ENCODE assay signal across 21 cellular contexts in genomic region chr4:2409381-2409783, GRCh38. TPM values are rescaled to one million over a fixed set of nuclear protein-coding genes. Genes with fewer than 3 reads are reported as not detected.
A peak's percentile ranks its signal among the peaks of the same experiment; 100 is the strongest.
DNase-seq lines count a peak whose midpoint lies in the region; FAIRE-seq and TF ChIP-seq lines count a peak whose summit lies in the region.
"Had no signal": no experiment of that assay in that cellular context is flagged by ENCODE, and none has a peak within 500 bp of the region (broad histone marks: within the 10 kb centered on the region; RNA-seq: fewer than 3 reads in every experiment).

No MANE protein-coding gene starts in this region.

- 0 out of 2 replicates have a peak, but pooled peaks cover 2% of the 10 kb centered on the region for H3K4me1 ChIP-seq in HEK293 (ENCODE audit: control insufficient read depth, insufficient read depth, low read length)
- peaks cover 10 to 30% (median 21%) of the 10 kb centered on the region in 4 experiments for H3K4me1 ChIP-seq in H1 (replicated peaks in 1 of 4; ENCODE audit: control insufficient read depth in 3 of 4, insufficient read depth in 4 of 4, low read length in 3 of 4)
- H3K4me1 ChIP-seq in osteoblast (ENCODE audit: insufficient read depth, low read length), result peaks cover 17% of the 10 kb centered on the region
- H3K4me1 ChIP-seq in transverse colon, result peaks cover 21 to 37% (median 30%) of the 10 kb centered on the region in 4 donors
- H3K4me1 ChIP-seq: BE2C had no signal

- H3K14ac ChIP-seq in H1 (ENCODE audit: insufficient read length), result no peak overlapping the region

- intact Hi-C loops in activated T-helper 1 cell treated with anti-CD3 and anti-CD28 coated beads, Interleukin-12 subunit alpha, Interleukin-12 subunit beta, Interleukin-2, Interleukin-4 antibody, amounts not matched to agents 30 ng/mL and 10 ng/mL and 1 ng/mL, durations not matched to agents 14 hours and 24 hours and 36 hours (cut with micrococcal nuclease), result no loop called here
- intact Hi-C loops in transverse colon (cut with DNase I; ENCODE audit: low total_unique reads), result no loop called here

- H3K4me3 ChIP-seq in HEK293 (ENCODE audit: low read depth, low read length), result no peak overlapping the region
- H3K4me3 ChIP-seq in H1 (ENCODE audit: extremely low read depth in 1 of 4, insufficient read depth in 2 of 4, low read depth in 3 of 4, low read length in 4 of 4), result no peak overlapping the region
- no peak overlapping the region for H3K4me3 ChIP-seq in osteoblast (ENCODE audit: insufficient read depth, low read length)
- H3K4me3 ChIP-seq in transverse colon, result no peak overlapping the region
- H3K4me3 ChIP-seq: A549, GM23338 had no signal

- CTCF ChIA-PET in HEK293 (lab: Yijun Ruan, JAX) (no interaction called here), RWPE1 (lab: Yijun Ruan, JAX) (no interaction called here), H1 (lab: Charles Lee; ENCODE audit: partially characterized antibody) (interaction anchor here (1.1 to 1.5 kb wide), 3 partner anchors 11 to 31 kb away, joined by 3 to 5 read pairs (median 3); no protein-coding TSS in a partner anchor)

- H3K27ac ChIP-seq in HEK293 (ENCODE audit: extremely low read depth, low read depth, low read length) (no peak overlapping the region), RWPE1 (peak overlapping the region; percentile 10; the same call in 1 of the 2 replicates), H1 (ENCODE audit: low read depth, low read length) (no peak overlapping the region; the same call in 1 of the 2 replicates), osteoblast (ENCODE audit: low read depth, low read length) (no peak overlapping the region), transverse colon (no peak overlapping the region)
- H3K27ac ChIP-seq: HL-60 had no signal

- no peak overlapping the region for H2BK20ac ChIP-seq in H1 (ENCODE audit: low read length)

- no peaks in the 10 kb centered on the region for H3K9me3 Mint-ChIP-seq in activated T-helper 1 cell treated with anti-CD3 and anti-CD28 coated beads, Interleukin-12 subunit alpha, Interleukin-12 subunit beta, Interleukin-2, Interleukin-4 antibody, amounts not matched to agents 30 ng/mL and 10 ng/mL and 1 ng/mL, durations not matched to agents 14 hours and 24 hours and 36 hours
- H3K9me3 Mint-ChIP-seq in endothelial cell (ENCODE audit: unreplicated experiment), result no peaks in the 10 kb centered on the region
- H3K9me3 Mint-ChIP-seq: GM23338 had no signal

- no peak for TF ChIP-seq RAD21 in H1 (IDR thresholded peaks at IDR 0.05 in 1 of 2, conservative IDR thresholded peaks at IDR 0.05 in 1 of 2; ENCODE audit: low read depth in 2 of 2, low read length in 2 of 2)

- in situ Hi-C loops in transverse colon (cut with MboI; ENCODE audit: low pct_ligation_motif_present in 1 of 4, low pct_unique_long_range_greater_than_20kb in 1 of 4, low sequenced_read_pairs in 3 of 4), result loop anchor here in 1 of 4 donors (25.0 kb wide), 1 partner anchor 172 kb away; the partner anchor contains the start of genes HAUS3 and POLN

- no peak overlapping the region for H4K5ac ChIP-seq in H1 (ENCODE audit: insufficient read length, low read depth, low read length)

- no peak overlapping the region; the same call in 1 of the 2 replicates for H3K18ac ChIP-seq in H1 (ENCODE audit: extremely low read depth, low read length)

- H3K4me3 Mint-ChIP-seq in activated T-helper 1 cell treated with anti-CD3 and anti-CD28 coated beads, Interleukin-12 subunit alpha, Interleukin-12 subunit beta, Interleukin-2, Interleukin-4 antibody, amounts not matched to agents 30 ng/mL and 10 ng/mL and 1 ng/mL, durations not matched to agents 14 hours and 24 hours and 36 hours, result no peak overlapping the region
- H3K4me3 Mint-ChIP-seq in endothelial cell (ENCODE audit: unreplicated experiment), result no peak overlapping the region
- H3K4me3 Mint-ChIP-seq: GM23338 had no signal

- H3K27ac Mint-ChIP-seq in activated T-helper 1 cell treated with anti-CD3 and anti-CD28 coated beads, Interleukin-12 subunit alpha, Interleukin-12 subunit beta, Interleukin-2, Interleukin-4 antibody, amounts not matched to agents 30 ng/mL and 10 ng/mL and 1 ng/mL, durations not matched to agents 14 hours and 24 hours and 36 hours, result no peak overlapping the region
- no peak overlapping the region for H3K27ac Mint-ChIP-seq in endothelial cell (ENCODE audit: unreplicated experiment)
- H3K27ac Mint-ChIP-seq: GM23338 had no signal

- H3K36me3 ChIP-seq in HEK293 (ENCODE audit: control insufficient read depth in 2 of 2, insufficient read depth in 1 of 2, low read length in 2 of 2) (no peaks in the 10 kb centered on the region), H1 (ENCODE audit: control insufficient read depth in 2 of 4, insufficient read depth in 4 of 4, low read length in 3 of 4) (no peaks in the 10 kb centered on the region), osteoblast (ENCODE audit: insufficient read depth, low read length) (no peaks in the 10 kb centered on the region), transverse colon (no peaks in the 10 kb centered on the region)
- H3K36me3 ChIP-seq: BE2C had no signal

- peaks cover 6% of the 10 kb centered on the region; the same call in 1 of the 2 replicates for H3K79me1 ChIP-seq in H1 (ENCODE audit: low read depth, low read length)

- no peak overlapping the region for H3K56ac ChIP-seq in H1 (replicated peaks; ENCODE audit: insufficient read length, low read depth, low read length)

- no peak for DNase-seq in RWPE1 (ENCODE audit: low spot score)
- DNase-seq in H1 (ENCODE audit: low read depth in 1 of 2, low spot score in 2 of 2), result no peak
- DNase-seq in osteoblast (ENCODE audit: insufficient read length, low spot score, missing footprints), result peak; percentile 77
- DNase-seq in activated T-helper 1 cell treated with anti-CD3 and anti-CD28 coated beads, Interleukin-12 subunit alpha, Interleukin-12 subunit beta, Interleukin-2, Interleukin-4 antibody, amounts not matched to agents 30 ng/mL and 10 ng/mL and 1 ng/mL, durations not matched to agents 14 hours and 24 hours and 36 hours (ENCODE audit: low spot score), result no peak
- DNase-seq in endothelial cell (ENCODE audit: low spot score), result no peak
- no peak for DNase-seq in transverse colon
- DNase-seq: BE2C, EL, GF-D8, HCEC 1CT, KBM-7, MM.1S, NCI-H1417 treated with DMSO at 0.1 percent for 48 hours, NCI-H187, NCI-H510A had no signal

- H3K79me2 ChIP-seq in H1 (ENCODE audit: control insufficient read depth in 1 of 2, insufficient read depth in 2 of 2, low read length in 2 of 2) (no peaks in the 10 kb centered on the region), osteoblast (ENCODE audit: insufficient read depth, low read length) (no peaks in the 10 kb centered on the region)

- H3K27me3 ChIP-seq in H1 (replicated peaks in 1 of 4; ENCODE audit: control insufficient read depth in 3 of 4, extremely low read depth in 1 of 4, insufficient read depth in 3 of 4, low read length in 3 of 4), result peaks cover 0 to 10% (median 2%) of the 10 kb centered on the region in 4 experiments; a peak in 5 of 7 replicates
- no peaks in the 10 kb centered on the region for H3K27me3 ChIP-seq in osteoblast (ENCODE audit: insufficient read depth, low read length)
- no peaks in the 10 kb centered on the region for H3K27me3 ChIP-seq in transverse colon
- H3K27me3 ChIP-seq: BE2C had no signal

- H3K9me3 ChIP-seq in HEK293 (ENCODE audit: control insufficient read depth, insufficient read depth, low read depth, low read length) (no peaks in the 10 kb centered on the region), H1 (ENCODE audit: insufficient read depth in 2 of 2, low read depth in 1 of 2, low read length in 1 of 2) (no peaks in the 10 kb centered on the region), osteoblast (ENCODE audit: low read depth, low read length) (no peaks in the 10 kb centered on the region), transverse colon (no peaks in the 10 kb centered on the region)
- H3K9me3 ChIP-seq: A549, BE2C had no signal

- peaks cover 6% of the 10 kb centered on the region for H3K23me2 ChIP-seq in H1 (ENCODE audit: low read depth, low read length)

- H2BK15ac ChIP-seq in H1 (ENCODE audit: low read length), result no peak overlapping the region

- no peak overlapping the region for H4K91ac ChIP-seq in H1 (replicated peaks; ENCODE audit: insufficient read length, low read length)

- no peak for TF ChIP-seq POLR2A in H1 (IDR thresholded peaks at IDR 0.05; ENCODE audit: control extremely low read depth in 1 of 2, low read depth in 2 of 2, low read length in 2 of 2)
- no peak for TF ChIP-seq POLR2A in transverse colon (IDR thresholded peaks at IDR 0.05)

- FAIRE-seq in H1 (lab: Jason Lieb, UNC), result no peak
- FAIRE-seq: A549, HepG2 had no signal

- POLR2A ChIA-PET in HEK293 (lab: Yijun Ruan, JAX), result no interaction called here
- POLR2A ChIA-PET in RWPE1 (lab: Yijun Ruan, JAX; ENCODE audit: low non-redundant PET), result no interaction called here
- POLR2A ChIA-PET in H1 (lab: Charles Lee; ENCODE audit: partially characterized antibody), result interaction anchor here (1.0 to 1.4 kb wide), 2 partner anchors 10 kb away, joined by 4 to 5 read pairs; partner anchors contain the start of genes CFAP99 and ZFYVE28

- TF ChIP-seq CTCF in HEK293 (tag by site-specific recombination; IDR thresholded peaks at IDR 0.05), result no peak
- no peak for TF ChIP-seq CTCF in RWPE1 (conservative IDR thresholded peaks at IDR 0.05; ENCODE audit: low read depth)
- TF ChIP-seq CTCF in H1 (IDR thresholded peaks at IDR 0.05; ENCODE audit: control extremely low read depth in 1 of 3, insufficient read depth in 1 of 3, low read depth in 1 of 3, low read length in 3 of 3), result no peak
- no peak for TF ChIP-seq CTCF in osteoblast (IDR thresholded peaks at IDR 0.05; ENCODE audit: extremely low read depth, low read depth, low read length)
- TF ChIP-seq CTCF in endothelial cell (IDR thresholded peaks at IDR 0.05; ENCODE audit: unreplicated experiment), result no peak
- TF ChIP-seq CTCF in transverse colon (IDR thresholded peaks at IDR 0.05), result no peak

- H2AFZ ChIP-seq in H1 (ENCODE audit: low read length) (no peak overlapping the region), osteoblast (ENCODE audit: low read length) (no peak overlapping the region)
- H2AFZ ChIP-seq: GM23338 had no signal

- H4K20me1 ChIP-seq in H1 (replicated peaks in 1 of 2; ENCODE audit: control insufficient read depth in 1 of 2, insufficient read depth in 2 of 2, low read length in 2 of 2), result no peaks in the 10 kb centered on the region
- H4K20me1 ChIP-seq in osteoblast (ENCODE audit: insufficient read depth, low read length), result no peaks in the 10 kb centered on the region

- H2BK12ac ChIP-seq in H1 (ENCODE audit: low read depth, low read length), result peak overlapping the region; percentile 60; the same call in 1 of the 2 replicates

- no peak overlapping the region for H3K9ac ChIP-seq in H1 (replicated peaks in 1 of 4; ENCODE audit: extremely low read depth in 1 of 4, low read depth in 3 of 4, low read length in 3 of 4)

- H3K27me3 Mint-ChIP-seq in activated T-helper 1 cell treated with anti-CD3 and anti-CD28 coated beads, Interleukin-12 subunit alpha, Interleukin-12 subunit beta, Interleukin-2, Interleukin-4 antibody, amounts not matched to agents 30 ng/mL and 10 ng/mL and 1 ng/mL, durations not matched to agents 14 hours and 24 hours and 36 hours (ENCODE audit: insufficient read depth), result no peaks in the 10 kb centered on the region
- peaks cover 14% of the 10 kb centered on the region for H3K27me3 Mint-ChIP-seq in endothelial cell (ENCODE audit: unreplicated experiment)

- no peak overlapping the region for H3K23ac ChIP-seq in H1 (ENCODE audit: insufficient read length)

- TF ChIP-seq EP300 in H1 (IDR thresholded peaks at IDR 0.05; ENCODE audit: borderline replicate concordance in 1 of 2, low read depth in 2 of 2, low read length in 2 of 2) (no peak), transverse colon (IDR thresholded peaks at IDR 0.05; ENCODE audit: low read depth) (no peak)

- H3K4me2 ChIP-seq in H1 (ENCODE audit: insufficient read depth in 1 of 2, low read depth in 2 of 2, low read length in 2 of 2), result no peak overlapping the region
- H3K4me2 ChIP-seq in osteoblast (ENCODE audit: insufficient read depth, low read length), result no peak overlapping the region
- H3K4me2 ChIP-seq: A549, GM23338 had no signal

- H2BK120ac ChIP-seq in H1 (replicated peaks; ENCODE audit: low read depth, low read length), result no peak overlapping the region

- peaks cover 6% of the 10 kb centered on the region for H3K36me3 Mint-ChIP-seq in activated T-helper 1 cell treated with anti-CD3 and anti-CD28 coated beads, Interleukin-12 subunit alpha, Interleukin-12 subunit beta, Interleukin-2, Interleukin-4 antibody, amounts not matched to agents 30 ng/mL and 10 ng/mL and 1 ng/mL, durations not matched to agents 14 hours and 24 hours and 36 hours (ENCODE audit: low read depth)
- H3K36me3 Mint-ChIP-seq in endothelial cell (ENCODE audit: low read depth, unreplicated experiment), result peaks cover under 1% of the 10 kb centered on the region

- H3K4ac ChIP-seq in H1 (replicated peaks; ENCODE audit: insufficient read length, low read depth, low read length), result no peak overlapping the region

- peak overlapping the region; percentile 89; the same call in 1 of the 2 replicates for H2AK5ac ChIP-seq in H1 (ENCODE audit: low read depth, low read length)

- peaks cover 63% of the 10 kb centered on the region for H3K4me1 Mint-ChIP-seq in activated T-helper 1 cell treated with anti-CD3 and anti-CD28 coated beads, Interleukin-12 subunit alpha, Interleukin-12 subunit beta, Interleukin-2, Interleukin-4 antibody, amounts not matched to agents 30 ng/mL and 10 ng/mL and 1 ng/mL, durations not matched to agents 14 hours and 24 hours and 36 hours (ENCODE audit: low read depth)
- H3K4me1 Mint-ChIP-seq in endothelial cell (ENCODE audit: unreplicated experiment), result peaks cover 15% of the 10 kb centered on the region

- H4K8ac ChIP-seq in H1 (ENCODE audit: extremely low read depth, insufficient read depth, low read length), result no peak overlapping the region

- WGBS in H1 (ENCODE audit: extremely low coverage in 1 of 2, insufficient coverage in 1 of 2, insufficient read length in 1 of 2, insufficient replicate concordance in 2 of 2, low coverage in 1 of 2, low lambda C conversion rate in 2 of 2, missing lambda C conversion rate in 1 of 2), 2 experiments, result 90% methylated on average over 14 of the region's 14 CpGs; no CpG with 5 or more reads in 1 of the 2 experiments
- WGBS in transverse colon (ENCODE audit: low coverage in 1 of 2), 2 donors, result 90% methylated on average over 14 of the region's 14 CpGs; no CpG with 5 or more reads in 1 of the 2 donors

- H2BK5ac ChIP-seq in H1 (ENCODE audit: low read depth, low read length), result no peak overlapping the region

RNA-seq across cellular contexts. Expression of gene ZFYVE28, which starts 9.1 kb away (rescaled TPM):
- total RNA-seq in H1 (2021; fragmentation: NEBNext Ultra II Directional; extraction: Animal tissue kit (Norgen Biotek cat#: 25700)), result 3.9 and 4.9 TPM in 2 replicates
- 1.7 and 3.1 TPM in 2 replicates for polyA plus RNA-seq in H1 (2011; rRNA removed)
- 2.3 TPM for polyA plus RNA-seq in H1 (2011; cell fraction: cytosol; rRNA removed)
- polyA plus RNA-seq in H1 (2011; cell fraction: nucleus; rRNA removed), result 9.8 TPM
- 1.5 to 2.1 TPM (median 1.9 TPM) in 4 replicates for polyA plus RNA-seq in H1 (2012, experiment 1 of 2)
- polyA plus RNA-seq in H1 (2012, experiment 2 of 2), result 2.0 TPM
- 3.7 TPM for polyA plus RNA-seq in H1 (2013, experiment 1 of 2)
- 3.2 TPM for polyA plus RNA-seq in H1 (2013, experiment 2 of 2)
- polyA minus RNA-seq in H1 (2011; rRNA and poly(A)+ RNA removed), result 1.7 and 2.4 TPM in 2 replicates
- polyA minus RNA-seq in H1 (2011; cell fraction: cytosol; rRNA and poly(A)+ RNA removed), result 2.5 TPM
- polyA minus RNA-seq in H1 (2011; cell fraction: nucleus; rRNA and poly(A)+ RNA removed), result 5.8 TPM
- total RNA-seq in osteoblast (9.7 and 10.5 TPM in 2 replicates), endothelial cell (ENCODE audit: unreplicated experiment) (0.44 TPM), transverse colon (100 to 1,000 TPM in 1 of 4 donors, 10 to 100 TPM in 3; 44.8 to 110 (median 69.6) TPM)
- total RNA-seq in activated T-helper 1 cell treated with anti-CD3 and anti-CD28 coated beads, Interleukin-12 subunit alpha, Interleukin-12 subunit beta, Interleukin-2, Interleukin-4 antibody, amounts not matched to agents 30 ng/mL and 10 ng/mL and 1 ng/mL, durations not matched to agents 14 hours and 24 hours and 36 hours, result 4.6 and 5.1 TPM in 2 replicates

RNA-seq across cellular contexts. Expression of gene CFAP99, which starts 9.4 kb away (rescaled TPM):
- not detected in 2 replicates for total RNA-seq in H1 (2021; fragmentation: NEBNext Ultra II Directional; extraction: Animal tissue kit (Norgen Biotek cat#: 25700))
- polyA plus RNA-seq in H1 (2011; rRNA removed), result 0.09 TPM in 1 of 2 replicates, not detected in the other
- polyA plus RNA-seq in H1 (2011; cell fraction: cytosol; rRNA removed), result 0.36 TPM
- 0.90 TPM for polyA plus RNA-seq in H1 (2011; cell fraction: nucleus; rRNA removed)
- polyA plus RNA-seq in H1 (2012, experiment 1 of 2), result 0.25 TPM in 1 of 4 replicates, not detected in the others
- not detected for polyA plus RNA-seq in H1 (2012, experiment 2 of 2)
- 0.12 TPM for polyA plus RNA-seq in H1 (2013, experiment 1 of 2)
- polyA plus RNA-seq in H1 (2013, experiment 2 of 2), result 0.13 TPM
- not detected in 2 replicates for polyA minus RNA-seq in H1 (2011; rRNA and poly(A)+ RNA removed)
- not detected for polyA minus RNA-seq in H1 (2011; cell fraction: cytosol; rRNA and poly(A)+ RNA removed)
- not detected for polyA minus RNA-seq in H1 (2011; cell fraction: nucleus; rRNA and poly(A)+ RNA removed)
- total RNA-seq in osteoblast, result under 0.01 TPM in 2 replicates
- total RNA-seq in activated T-helper 1 cell treated with anti-CD3 and anti-CD28 coated beads, Interleukin-12 subunit alpha, Interleukin-12 subunit beta, Interleukin-2, Interleukin-4 antibody, amounts not matched to agents 30 ng/mL and 10 ng/mL and 1 ng/mL, durations not matched to agents 14 hours and 24 hours and 36 hours, result not detected in 2 replicates
- not detected for total RNA-seq in endothelial cell (ENCODE audit: unreplicated experiment)
- total RNA-seq in transverse colon, result under 1 TPM in 3 of 4 donors, not detected in 1; 0.32 to 0.82 (median 0.60) TPM
- total RNA-seq: GM23338, HepG2, HT-29 had no signal
- polyA plus RNA-seq: GM23338, HepG2 had no signal

RNA-seq across cellular contexts. Expression of gene RNF4, which starts 59.5 kb away (rescaled TPM):
- 75.0 and 78.9 TPM in 2 replicates for total RNA-seq in H1 (2021; fragmentation: NEBNext Ultra II Directional; extraction: Animal tissue kit (Norgen Biotek cat#: 25700))
- 68.2 and 70.5 TPM in 2 replicates for polyA plus RNA-seq in H1 (2011; rRNA removed)
- 87.3 TPM for polyA plus RNA-seq in H1 (2011; cell fraction: cytosol; rRNA removed)
- 69.7 TPM for polyA plus RNA-seq in H1 (2011; cell fraction: nucleus; rRNA removed)
- polyA plus RNA-seq in H1 (2012, experiment 1 of 2), result 60.0 to 63.7 TPM (median 62.1 TPM) in 4 replicates
- 36.0 TPM for polyA plus RNA-seq in H1 (2012, experiment 2 of 2)
- polyA plus RNA-seq in H1 (2013, experiment 1 of 2), result 49.9 TPM
- polyA plus RNA-seq in H1 (2013, experiment 2 of 2), result 51.6 TPM
- polyA minus RNA-seq in H1 (2011; rRNA and poly(A)+ RNA removed), result 98.4 and 122 TPM in 2 replicates
- 68.6 TPM for polyA minus RNA-seq in H1 (2011; cell fraction: cytosol; rRNA and poly(A)+ RNA removed)
- 76.8 TPM for polyA minus RNA-seq in H1 (2011; cell fraction: nucleus; rRNA and poly(A)+ RNA removed)
- total RNA-seq in osteoblast, result 68.8 and 76.0 TPM in 2 replicates
- 93.7 and 112 TPM in 2 replicates for total RNA-seq in activated T-helper 1 cell treated with anti-CD3 and anti-CD28 coated beads, Interleukin-12 subunit alpha, Interleukin-12 subunit beta, Interleukin-2, Interleukin-4 antibody, amounts not matched to agents 30 ng/mL and 10 ng/mL and 1 ng/mL, durations not matched to agents 14 hours and 24 hours and 36 hours
- 65.0 TPM for total RNA-seq in endothelial cell (ENCODE audit: unreplicated experiment)
- 10 to 100 TPM; 20.9 to 50.5 (median 35.8) TPM for total RNA-seq in transverse colon
